Comparison of ENCODE assay signal across 8 cellular contexts in genomic region chrX:54494970-54495813, GRCh38. TPM values are rescaled to one million over a fixed set of nuclear protein-coding genes. Genes with fewer than 3 reads are reported as not detected.
A peak's percentile ranks its signal among the peaks of the same experiment; 100 is the strongest.
DNase-seq lines count a peak whose midpoint lies in the region; ATAC-seq and TF ChIP-seq lines count a peak whose summit lies in the region.

No MANE protein-coding gene starts in this region.

- no peaks in the 10 kb centered on the region for H3K9me2 ChIP-seq in OCI-LY7 (ENCODE audit: insufficient read depth, low read length)

- DNase-seq in ELR (ENCODE audit: low read depth), result peak; percentile 52
- DNase-seq in OCI-LY7 (ENCODE audit: low spot score), result no peak
- no peak for DNase-seq in NCI-H187 treated with DMSO at 0.1 percent for 48 hours (lab: John Stamatoyannopoulos, UW)
- DNase-seq in NCI-H2029 (lab: John Stamatoyannopoulos, UW), result no peak
- DNase-seq in NCI-H2081 (lab: John Stamatoyannopoulos, UW), result no peak

- no peaks in the 10 kb centered on the region for H3K4me1 ChIP-seq in OCI-LY7 (ENCODE audit: insufficient read depth, low read length, poor library complexity, severe bottlenecking)
- H3K4me1 ChIP-seq in endocrine pancreas (ENCODE audit: control insufficient read depth, insufficient read depth, low read length), result no peaks in the 10 kb centered on the region
- peaks cover 0 to 12% of the 10 kb centered on the region in 2 donors for H3K4me1 ChIP-seq in muscle layer of duodenum (ENCODE audit: control insufficient read depth in 1 of 2, insufficient read depth in 2 of 2, low read length in 2 of 2)

- intact Hi-C loops in OCI-LY7 (cut with micrococcal nuclease; ENCODE audit: unreplicated experiment), result no loop called here

- CTCF ChIA-PET in OCI-LY7 (lab: Charles Lee; ENCODE audit: unreplicated experiment), result no interaction called here

- no peaks in the 10 kb centered on the region for H3K27me3 ChIP-seq in endocrine pancreas (ENCODE audit: control insufficient read depth, insufficient read depth, low read length)
- H3K27me3 ChIP-seq in muscle layer of duodenum (ENCODE audit: low read depth, low read length), result no peaks in the 10 kb centered on the region

- no peaks in the 10 kb centered on the region for H3K79me2 ChIP-seq in OCI-LY7 (ENCODE audit: insufficient read depth, low read depth, low read length)

- no peaks in the 10 kb centered on the region for H4K20me1 ChIP-seq in OCI-LY7 (ENCODE audit: insufficient read depth, low read length)

- H3K9ac ChIP-seq in endocrine pancreas (ENCODE audit: control insufficient read depth, insufficient read depth, low read length), result peak overlapping the region; percentile 47

- TF ChIP-seq CTCF in OCI-LY7 (conservative IDR thresholded peaks at IDR 0.05; ENCODE audit: low read length), result no peak

- H3K36me3 ChIP-seq in OCI-LY7 (ENCODE audit: insufficient read depth, low read length), result no peaks in the 10 kb centered on the region
- no peaks in the 10 kb centered on the region for H3K36me3 ChIP-seq in endocrine pancreas (ENCODE audit: control insufficient read depth, insufficient read depth, low read length)
- no peaks in the 10 kb centered on the region for H3K36me3 ChIP-seq in muscle layer of duodenum (ENCODE audit: control insufficient read depth in 1 of 2, insufficient read depth in 2 of 2, low read length in 2 of 2)

- ATAC-seq in HG02588 (IDR thresholded peaks at IDR 0.05; ENCODE audit: unreplicated experiment), result no peak

- H3K4me3 ChIP-seq in OCI-LY7 (ENCODE audit: low read depth, low read length, poor library complexity, severe bottlenecking) (peak overlapping the region; percentile 51), endocrine pancreas (ENCODE audit: control insufficient read depth, insufficient read depth, low read length) (peak overlapping the region; percentile 44), muscle layer of duodenum (ENCODE audit: low read depth in 1 of 2, low read length in 2 of 2) (peak overlapping the region; percentile 55 to 64)

- H2AFZ ChIP-seq in OCI-LY7 (ENCODE audit: low read length), result no peak overlapping the region

- no peaks in the 10 kb centered on the region for H3K9me3 ChIP-seq in OCI-LY7 (ENCODE audit: low read length)
- H3K9me3 ChIP-seq in endocrine pancreas (ENCODE audit: control insufficient read depth, low read length), result no peaks in the 10 kb centered on the region
- H3K9me3 ChIP-seq in muscle layer of duodenum (ENCODE audit: control insufficient read depth in 1 of 2, low read length in 2 of 2), result no peaks in the 10 kb centered on the region

- no peak overlapping the region for H3K27ac ChIP-seq in OCI-LY7 (ENCODE audit: low read depth, low read length, poor library complexity, severe bottlenecking)
- no peak overlapping the region for H3K27ac ChIP-seq in muscle layer of duodenum (ENCODE audit: low read length)

- BruUV-seq in OCI-LY7 (replicated peaks; lab: Mats Ljungman, UMichigan), result no TSS peak

- POLR2A ChIA-PET in OCI-LY7 (lab: Charles Lee), result no interaction called here

- H3K4me2 ChIP-seq in OCI-LY7 (ENCODE audit: low read length), result peak overlapping the region; percentile 44; the same call in 1 of the 2 replicates

RNA-seq across cellular contexts. Expression of gene FGD1, which starts 0.8 kb away (rescaled TPM):
- total RNA-seq in OCI-LY7 (2014; rRNA removed; shearing (Covaris generic)), result 0.15 and 0.16 TPM in 2 replicates
- 0.07 and 0.08 TPM in 2 replicates for total RNA-seq in OCI-LY7 (2022)

RNA-seq across cellular contexts. Expression of gene GNL3L, which starts 34.8 kb away (rescaled TPM):
- 45.1 and 45.7 TPM in 2 replicates for total RNA-seq in OCI-LY7 (2014; rRNA removed; shearing (Covaris generic))
- total RNA-seq in OCI-LY7 (2022), result 63.4 and 71.5 TPM in 2 replicates

RNA-seq across cellular contexts. Expression of gene TSR2, which starts 55.0 kb away (rescaled TPM):
- 14.6 and 19.8 TPM in 2 replicates for total RNA-seq in OCI-LY7 (2014; rRNA removed; shearing (Covaris generic))
- 29.3 and 30.7 TPM in 2 replicates for total RNA-seq in OCI-LY7 (2022)
